In the genomic region with DNA sequence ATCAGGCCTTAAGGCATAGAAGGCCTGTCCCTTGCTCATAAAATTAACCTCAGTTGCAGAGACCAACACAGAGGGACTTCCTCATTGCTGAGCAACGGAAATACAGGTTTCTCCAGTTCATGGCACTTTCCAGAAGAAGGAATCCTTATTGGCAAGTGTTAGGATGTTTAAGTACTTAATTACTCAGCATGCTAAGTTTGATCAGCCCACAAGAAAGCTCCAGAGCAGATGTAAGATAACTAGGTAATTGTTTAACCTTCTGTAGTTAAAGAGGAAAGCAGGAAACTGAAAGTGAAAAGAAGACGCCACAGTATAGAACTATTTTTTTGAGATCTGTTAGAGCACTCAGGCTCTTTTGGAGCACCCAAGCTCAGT, we compare ENCODE assay signal across 8 cellular contexts. TPM values are rescaled to one million over a fixed set of nuclear protein-coding genes. Genes with fewer than 3 reads are reported as not detected.
A peak's percentile ranks its signal among the peaks of the same experiment; 100 is the strongest.
DNase-seq lines count a peak whose midpoint lies in the region; ATAC-seq and TF ChIP-seq lines count a peak whose summit lies in the region.

No MANE protein-coding gene starts in this region.

- H3K27ac Mint-ChIP-seq in CD4-positive, alpha-beta T cell = peak overlapping the region; percentile 94
- peak overlapping the region; percentile 89 to 97 for H3K27ac Mint-ChIP-seq in effector memory CD8-positive, alpha-beta T cell
- H3K27ac Mint-ChIP-seq in type B pancreatic cell = peak overlapping the region; percentile 95

- TF ChIP-seq CTCF in CD4-positive, alpha-beta T cell (IDR thresholded peaks at IDR 0.05) = no peak
- no peak for TF ChIP-seq CTCF in type B pancreatic cell (conservative IDR thresholded peaks at IDR 0.05)
- TF ChIP-seq CTCF in right atrium auricular region (IDR thresholded peaks at IDR 0.05) = no peak

- peaks cover 2% of the 10 kb centered on the region for H3K9me3 Mint-ChIP-seq in CD4-positive, alpha-beta T cell
- no peaks in the 10 kb centered on the region for H3K9me3 Mint-ChIP-seq in effector memory CD8-positive, alpha-beta T cell
- no peaks in the 10 kb centered on the region for H3K9me3 Mint-ChIP-seq in type B pancreatic cell

- H3K4me1 ChIP-seq in right atrium auricular region = no peaks in the 10 kb centered on the region

- H3K27me3 Mint-ChIP-seq in CD4-positive, alpha-beta T cell = no peaks in the 10 kb centered on the region
- H3K27me3 Mint-ChIP-seq in effector memory CD8-positive, alpha-beta T cell = no peaks in the 10 kb centered on the region
- H3K27me3 Mint-ChIP-seq in type B pancreatic cell = no peaks in the 10 kb centered on the region

- CTCF ChIA-PET in CD4-positive, alpha-beta T cell (lab: Charles Lee) = interaction anchor here (3.8 kb wide), 1 partner anchor 11 kb away, joined by 21 read pairs; no protein-coding TSS in a partner anchor

- POLR2A ChIA-PET in CD4-positive, alpha-beta T cell (lab: Charles Lee) = interaction anchor here (1.0 to 1.3 kb wide), 4 partner anchors 11 to 162 kb away, joined by 3 to 7 read pairs (median 6); no protein-coding TSS in a partner anchor

- H3K4me1 Mint-ChIP-seq in CD4-positive, alpha-beta T cell (ENCODE audit: low read depth) = peaks cover 26% of the 10 kb centered on the region
- H3K4me1 Mint-ChIP-seq in effector memory CD8-positive, alpha-beta T cell (ENCODE audit: low read depth in 2 of 2) = peaks cover 11 to 18% of the 10 kb centered on the region in 2 donors
- H3K4me1 Mint-ChIP-seq in type B pancreatic cell (ENCODE audit: unreplicated experiment) = peaks cover 15% of the 10 kb centered on the region

- no peaks in the 10 kb centered on the region for H3K9me3 ChIP-seq in CD4-positive, alpha-beta T cell (ENCODE audit: control insufficient read depth, low read length)
- H3K9me3 ChIP-seq in right atrium auricular region = no peaks in the 10 kb centered on the region

- ATAC-seq in CD4-positive, alpha-beta T cell (ENCODE audit: poor library complexity) = peak; percentile 32
- ATAC-seq in GM19452 (IDR thresholded peaks at IDR 0.05; ENCODE audit: unreplicated experiment) = peak; percentile 91
- ATAC-seq in HG03457 (IDR thresholded peaks at IDR 0.05; ENCODE audit: unreplicated experiment) = peak; percentile 75
- peak; percentile 21 for ATAC-seq in effector memory CD8-positive, alpha-beta T cell (replicated peaks)

- DNase-seq in CD4-positive, alpha-beta T cell = no peak
- no peak for DNase-seq in effector memory CD8-positive, alpha-beta T cell
- DNase-seq in type B pancreatic cell (ENCODE audit: extremely low spot score, unreplicated experiment) (no peak), right atrium auricular region (ENCODE audit: low spot score) (no peak), dermis blood vessel endothelial cell (no peak), NCI-H128 (lab: John Stamatoyannopoulos, UW; ENCODE audit: unreplicated experiment) (no peak)

- H3K4me3 ChIP-seq in right atrium auricular region = no peak overlapping the region

- peaks cover 6% of the 10 kb centered on the region for H3K36me3 ChIP-seq in right atrium auricular region

- intact Hi-C loops in CD4-positive, alpha-beta T cell (cut with DNase I, micrococcal nuclease) = loop anchor here (2.0 to 5.0 kb wide), 2 partner anchors 31 to 137 kb away; a partner anchor contains a TSS

- H3K36me3 Mint-ChIP-seq in CD4-positive, alpha-beta T cell (ENCODE audit: low read depth) = peaks cover 38% of the 10 kb centered on the region
- peaks cover 6% of the 10 kb centered on the region for H3K36me3 Mint-ChIP-seq in effector memory CD8-positive, alpha-beta T cell (ENCODE audit: insufficient read depth)
- H3K36me3 Mint-ChIP-seq in type B pancreatic cell = peaks cover 54% of the 10 kb centered on the region

- peak overlapping the region; percentile 77 for H3K4me3 Mint-ChIP-seq in CD4-positive, alpha-beta T cell
- peak overlapping the region; percentile 61 to 76 for H3K4me3 Mint-ChIP-seq in effector memory CD8-positive, alpha-beta T cell
- peak overlapping the region; percentile 70 for H3K4me3 Mint-ChIP-seq in type B pancreatic cell

- no peaks in the 10 kb centered on the region for H3K27me3 ChIP-seq in CD4-positive, alpha-beta T cell (ENCODE audit: control insufficient read depth, insufficient read depth, low read length)
- no peaks in the 10 kb centered on the region for H3K27me3 ChIP-seq in right atrium auricular region

- H3K27ac ChIP-seq in CD4-positive, alpha-beta T cell (ENCODE audit: low read depth, low read length) = no peak overlapping the region
- H3K27ac ChIP-seq in right atrium auricular region = peak overlapping the region in 1 of 2 donors; percentile 70

RNA-seq across cellular contexts. Expression of a gene that starts 33.5 kb away (rescaled TPM):
- 10 to 100 TPM; 17.8 to 19.6 TPM for total RNA-seq in CD4-positive, alpha-beta T cell
- 138 and 277 TPM in 2 replicates for total RNA-seq in type B pancreatic cell (ENCODE audit: low replicate concordance)
- 10 to 100 TPM; 40.3 to 41.3 TPM for total RNA-seq in right atrium auricular region
- total RNA-seq in dermis blood vessel endothelial cell = 117 and 166 TPM in 2 replicates

RNA-seq across cellular contexts. Expression of a gene that starts 58.1 kb away (rescaled TPM):
- total RNA-seq in CD4-positive, alpha-beta T cell = under 1 TPM; 0.08 to 0.14 TPM
- total RNA-seq in type B pancreatic cell (ENCODE audit: low replicate concordance) (1.6 and 5.7 TPM in 2 replicates), right atrium auricular region (not detected), dermis blood vessel endothelial cell (under 0.01 and 0.37 TPM in 2 replicates)

Comparison
In these comparisons a context has a peak if more than half of its experiments do, and no peak if none do; other contexts are left out.
1. ATAC-seq: peak in every context shown above with its lines; median percentile 91 in GM19452; 75 in HG03457; 32 in CD4-positive, alpha-beta T cell; 21 in effector memory CD8-positive, alpha-beta T cell.